1 cellular context compared by ENCODE assay signal in the genomic region with DNA sequence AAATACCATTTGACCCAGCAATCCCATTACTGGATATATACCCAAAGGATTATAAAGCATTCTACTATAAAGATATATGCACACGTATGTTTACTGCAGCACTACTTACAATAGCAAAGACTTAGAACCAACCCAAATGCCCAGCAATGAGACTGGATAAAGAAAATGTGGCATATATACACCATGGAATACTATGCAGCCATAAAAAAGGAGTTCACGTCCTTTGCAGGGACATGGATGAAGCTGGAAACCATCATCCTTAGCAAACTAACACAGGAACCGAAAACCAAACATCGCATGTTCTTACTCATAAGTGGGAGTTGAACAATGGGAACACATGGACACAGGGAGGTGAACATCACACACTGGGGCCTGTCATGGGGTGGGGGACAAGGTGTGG. TPM values are rescaled to one million over a fixed set of nuclear protein-coding genes. Genes with fewer than 3 reads are reported as not detected.
"Had no signal": no experiment of that assay in that cellular context is flagged by ENCODE, and none has a peak within 500 bp of the region (broad histone marks: within the 10 kb centered on the region; RNA-seq: fewer than 3 reads in every experiment).

No MANE protein-coding gene starts in this region.

RNA-seq across cellular contexts. Expression of gene MAP1LC3A, which starts 53.5 kb away (rescaled TPM):
- total RNA-seq: HT1080 had no signal
